In the genomic region with DNA sequence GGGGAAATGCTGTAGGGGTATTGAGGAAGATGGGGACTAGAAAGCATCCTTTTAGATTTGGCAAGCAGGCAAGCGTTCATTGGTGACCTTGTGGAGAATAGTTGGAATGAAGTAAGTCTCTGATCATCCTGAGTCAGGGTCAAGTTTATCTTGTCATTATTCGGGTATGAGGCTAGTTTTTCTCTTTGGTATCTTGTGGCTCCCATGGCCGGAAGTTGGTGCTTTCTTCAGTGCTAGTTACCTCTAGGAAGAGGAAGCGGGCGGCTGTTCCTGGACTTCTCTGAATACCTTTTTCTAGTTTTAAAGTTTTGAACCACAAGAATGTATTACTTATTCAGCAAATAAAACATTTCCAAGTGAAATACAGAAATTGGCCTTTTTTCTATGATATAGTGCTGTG, we compare ENCODE assay signal across 8 cellular contexts. TPM values are rescaled to one million over a fixed set of nuclear protein-coding genes. Genes with fewer than 3 reads are reported as not detected.
A peak's percentile ranks its signal among the peaks of the same experiment; 100 is the strongest.
DNase-seq lines count a peak whose midpoint lies in the region; ATAC-seq and TF ChIP-seq lines count a peak whose summit lies in the region.
"Had no signal": no experiment of that assay in that cellular context is flagged by ENCODE, and none has a peak within 500 bp of the region (broad histone marks: within the 10 kb centered on the region; RNA-seq: fewer than 3 reads in every experiment).

No MANE protein-coding gene starts in this region.

- DNase-seq in GF-D8 (lab: John Stamatoyannopoulos, UW) (peak; percentile 47), natural killer cell (no peak), islet precursor cell (no peak), NCI-H1930 (lab: John Stamatoyannopoulos, UW) (no peak), NCI-H1048 (lab: John Stamatoyannopoulos, UW) (no peak)
- peak in 1 of 2 donors; percentile 22 for DNase-seq in activated T-cell treated with anti-CD3 and anti-CD28 coated beads, Interleukin-2, amount 50 U/mL, for 72 hours
- DNase-seq: RPMI8226 had no signal

- H3K27ac Mint-ChIP-seq in activated T-cell treated with anti-CD3 and anti-CD28 coated beads, Interleukin-2, amount 50 U/mL, for 72 hours: peak overlapping the region; percentile 91
- H3K27ac Mint-ChIP-seq in natural killer cell: peak overlapping the region; percentile 21 to 82

- no peaks in the 10 kb centered on the region for H3K36me3 Mint-ChIP-seq in activated T-cell treated with anti-CD3 and anti-CD28 coated beads, Interleukin-2, amount 50 U/mL, for 72 hours (ENCODE audit: insufficient read depth in 2 of 2)
- H3K36me3 Mint-ChIP-seq in natural killer cell: no peaks in the 10 kb centered on the region

- intact Hi-C loops in natural killer cell (cut with micrococcal nuclease): no loop called here

- peaks cover 55% of the 10 kb centered on the region for H3K4me1 Mint-ChIP-seq in activated T-cell treated with anti-CD3 and anti-CD28 coated beads, Interleukin-2, amount 50 U/mL, for 72 hours (ENCODE audit: low read depth)
- H3K4me1 Mint-ChIP-seq in natural killer cell: peaks cover 24 to 27% of the 10 kb centered on the region in 2 donors

- peak overlapping the region; percentile 20 to 58 for H3K4me3 Mint-ChIP-seq in activated T-cell treated with anti-CD3 and anti-CD28 coated beads, Interleukin-2, amount 50 U/mL, for 72 hours
- peak overlapping the region; percentile 73 for H3K4me3 Mint-ChIP-seq in natural killer cell

- no peaks in the 10 kb centered on the region for H3K9me3 Mint-ChIP-seq in activated T-cell treated with anti-CD3 and anti-CD28 coated beads, Interleukin-2, amount 50 U/mL, for 72 hours
- no peaks in the 10 kb centered on the region for H3K9me3 Mint-ChIP-seq in natural killer cell

- ATAC-seq in HG02885 (IDR thresholded peaks at IDR 0.05; ENCODE audit: poor library complexity, unreplicated experiment) (peak; percentile 26), natural killer cell (no peak)
- ATAC-seq in activated T-cell treated with anti-CD3 and anti-CD28 coated beads, Interleukin-2, amount 50 U/mL, for 72 hours (replicated peaks in 1 of 2): peak in 1 of 2 donors; percentile 35

- H3K27me3 Mint-ChIP-seq in activated T-cell treated with anti-CD3 and anti-CD28 coated beads, Interleukin-2, amount 50 U/mL, for 72 hours (ENCODE audit: low read depth): no peaks in the 10 kb centered on the region
- H3K27me3 Mint-ChIP-seq in natural killer cell (ENCODE audit: low read depth in 2 of 2): no peaks in the 10 kb centered on the region

- TF ChIP-seq CTCF in natural killer cell (IDR thresholded peaks at IDR 0.05): no peak

RNA-seq across cellular contexts. Expression of gene CREM, which starts 9.2 kb away (rescaled TPM):
- 100 to 1,000 TPM; 215 to 250 TPM for total RNA-seq in activated T-cell treated with anti-CD3 and anti-CD28 coated beads, Interleukin-2, amount 50 U/mL, for 72 hours
- 10 to 100 TPM; 48.0 to 64.3 (median 54.6) TPM for total RNA-seq in natural killer cell

RNA-seq across cellular contexts. Expression of gene CUL2, which starts 45.7 kb away (rescaled TPM):
- 10 to 100 TPM; 33.7 to 37.9 TPM for total RNA-seq in activated T-cell treated with anti-CD3 and anti-CD28 coated beads, Interleukin-2, amount 50 U/mL, for 72 hours
- 10 to 100 TPM; 33.5 to 41.6 (median 41.3) TPM for total RNA-seq in natural killer cell
